16 cellular contexts compared by ENCODE assay signal in the genomic region with DNA sequence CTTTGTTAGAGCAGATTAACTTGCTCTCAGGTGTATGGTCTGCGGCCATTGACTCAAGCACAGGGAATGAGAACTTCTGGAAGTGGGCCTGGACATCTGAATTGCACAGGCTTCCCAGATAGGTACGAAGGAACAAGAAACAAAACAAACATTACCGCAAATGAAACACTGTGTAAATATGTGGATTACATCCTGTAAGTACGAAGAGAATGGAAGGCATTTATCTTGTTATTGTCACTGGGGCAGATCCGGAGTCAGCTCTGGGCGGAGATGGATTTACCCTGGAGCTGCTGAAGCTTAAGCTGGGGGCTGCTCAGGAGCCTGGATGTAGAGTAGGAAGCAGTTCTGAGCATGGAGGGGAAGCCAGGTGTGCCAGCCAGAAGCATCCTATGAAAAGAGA. TPM values are rescaled to one million over a fixed set of nuclear protein-coding genes. Genes with fewer than 3 reads are reported as not detected.
DNase-seq lines count a peak whose midpoint lies in the region; ATAC-seq and TF ChIP-seq lines count a peak whose summit lies in the region.
"Had no signal": no experiment of that assay in that cellular context is flagged by ENCODE, and none has a peak within 500 bp of the region (broad histone marks: within the 10 kb centered on the region; RNA-seq: fewer than 3 reads in every experiment).

No MANE protein-coding gene starts in this region.

- intact Hi-C loops in left colon (cut with DNase I, micrococcal nuclease) (no loop called here), natural killer cell (cut with micrococcal nuclease) (no loop called here), adrenal gland (cut with DNase I) (loop anchor here in 1 of 2 donors (5.0 kb wide), 1 partner anchor 166 kb away; no protein-coding TSS in a partner anchor)

- ATAC-seq in left colon (peak; percentile 55), natural killer cell (no peak)
- ATAC-seq: activated CD4-positive, alpha-beta T cell treated with anti-CD3 and anti-CD28 coated beads for 36 hours; left ventricle myocardium superior had no signal

- H3K36me3 Mint-ChIP-seq in natural killer cell = no peaks in the 10 kb centered on the region
- H3K36me3 Mint-ChIP-seq: IgD-negative memory B cell had no signal

- no peak overlapping the region for H3K4me3 Mint-ChIP-seq in natural killer cell
- H3K4me3 Mint-ChIP-seq: activated CD4-positive, alpha-beta T cell treated with anti-CD3 and anti-CD28 coated beads for 36 hours; IgD-negative memory B cell had no signal

- CTCF ChIA-PET in RWPE1 (lab: Yijun Ruan, JAX) = interaction anchor here (0.6 kb wide), 1 partner anchor 397 kb away, joined by 4 read pairs; no protein-coding TSS in a partner anchor

- peak overlapping the region; percentile 97 for H3K27ac ChIP-seq in RWPE1
- H3K27ac ChIP-seq in adrenal gland = no peak overlapping the region
- H3K27ac ChIP-seq: parathyroid adenoma had no signal

- TF ChIP-seq CTCF in RWPE1 (conservative IDR thresholded peaks at IDR 0.05; ENCODE audit: low read depth) = no peak
- no peak for TF ChIP-seq CTCF in natural killer cell (IDR thresholded peaks at IDR 0.05)
- TF ChIP-seq CTCF in adrenal gland (IDR thresholded peaks at IDR 0.05) = no peak

- no peaks in the 10 kb centered on the region for H3K9me3 Mint-ChIP-seq in natural killer cell
- H3K9me3 Mint-ChIP-seq: IgD-negative memory B cell had no signal

- peaks cover 0 to 5% of the 10 kb centered on the region in 2 donors for H3K4me1 Mint-ChIP-seq in natural killer cell

- no peak for TF ChIP-seq POLR2A in adrenal gland (IDR thresholded peaks at IDR 0.05)

- H3K4me1 ChIP-seq in adrenal gland (replicated peaks in 1 of 2) = no peaks in the 10 kb centered on the region
- H3K4me1 ChIP-seq: parathyroid adenoma had no signal

- no peak overlapping the region for H3K4me3 ChIP-seq in adrenal gland

- POLR2A ChIA-PET in RWPE1 (lab: Yijun Ruan, JAX; ENCODE audit: low non-redundant PET) = no interaction called here

- peak; percentile 39 for DNase-seq in COR-L47 (lab: John Stamatoyannopoulos, UW)
- peak; percentile 16 for DNase-seq in NCI-H1417 treated with DMSO at 0.1 percent for 48 hours (lab: John Stamatoyannopoulos, UW)
- DNase-seq in RWPE1 (ENCODE audit: low spot score) = no peak
- no peak for DNase-seq in left colon
- DNase-seq in natural killer cell = no peak
- DNase-seq in OCI-M2 (lab: John Stamatoyannopoulos, UW; ENCODE audit: unreplicated experiment) = no peak
- DNase-seq in kidney glomerular epithelial cell (lab: John Stamatoyannopoulos, UW) = no peak
- DNase-seq in adrenal gland = no peak
- DNase-seq: activated CD4-positive, alpha-beta T cell treated with anti-CD3 and anti-CD28 coated beads for 36 hours; activated CD8-positive, alpha-beta memory T cell treated with anti-CD3 and anti-CD28 coated beads, Interleukin-2, amount 50 U/mL, for 48 hours; activated naive CD4-positive, alpha-beta T cell; left ventricle myocardium superior; NCI-H1105; stimulated activated naive CD4-positive, alpha-beta T cell treated with Interleukin-2 at 50 U/mL for 16 hours had no signal

- H3K27me3 Mint-ChIP-seq in natural killer cell (ENCODE audit: low read depth in 2 of 2) = peaks cover 28 to 35% of the 10 kb centered on the region in 2 donors

- 62 to 69% (median 65%) methylated on average over 6 of the region's 6 CpGs for WGBS in adrenal gland, 4 donors

- H3K9me3 ChIP-seq in adrenal gland (replicated peaks in 1 of 3) = no peaks in the 10 kb centered on the region

- no peak overlapping the region for H3K27ac Mint-ChIP-seq in natural killer cell
- H3K27ac Mint-ChIP-seq: activated CD4-positive, alpha-beta T cell treated with anti-CD3 and anti-CD28 coated beads for 36 hours; IgD-negative memory B cell had no signal

- peaks cover 40% of the 10 kb centered on the region for H3K27me3 ChIP-seq in adrenal gland

- no peaks in the 10 kb centered on the region for H3K36me3 ChIP-seq in adrenal gland (replicated peaks in 1 of 2)

RNA-seq across cellular contexts. Expression of gene HES2, which starts 6.8 kb away (rescaled TPM):
- 10 to 100 TPM; 29.4 to 34.0 TPM for total RNA-seq in left colon
- total RNA-seq in natural killer cell = not detected
- total RNA-seq in adrenal gland = under 1 TPM in 3 of 8 donors, not detected in 5; 0.07 to 0.18 (median 0.14) TPM
- under 1 TPM in 2 of 3 donors, not detected in 1; 0.04 to 0.10 TPM for polyA plus RNA-seq in adrenal gland
- total RNA-seq: left ventricle myocardium superior had no signal
- polyA plus RNA-seq: IgD-negative memory B cell had no signal

RNA-seq across cellular contexts. Expression of gene ESPN, which starts 11.7 kb away (rescaled TPM):
- total RNA-seq in left colon (100 to 1,000 TPM; 100 to 152 TPM), natural killer cell (1 to 10 TPM; 1.1 to 2.0 (median 1.7) TPM), adrenal gland (10 to 100 TPM in 1 of 8 donors, 1 to 10 TPM in 7; 2.3 to 10.8 (median 6.1) TPM)
- polyA plus RNA-seq in adrenal gland = 1 to 10 TPM in 2 of 3 donors, under 1 TPM in 1; 0.16 to 9.8 (median 6.8) TPM
- polyA plus RNA-seq: IgD-negative memory B cell had no signal

RNA-seq across cellular contexts. Expression of gene ACOT7, which starts 19.3 kb away (rescaled TPM):
- total RNA-seq in left colon (10 to 100 TPM; 50.4 to 58.0 TPM), natural killer cell (10 to 100 TPM; 11.5 to 16.9 (median 15.4) TPM), adrenal gland (10 to 100 TPM in 7 of 8 donors, 1 to 10 TPM in 1; 8.4 to 29.4 (median 15.0) TPM)
- polyA plus RNA-seq in adrenal gland = 10 to 100 TPM; 11.3 to 26.6 (median 13.0) TPM

RNA-seq across cellular contexts. Expression of gene TNFRSF25, which starts 53.1 kb away (rescaled TPM):
- total RNA-seq in left colon (10 to 100 TPM; 21.7 to 71.9 TPM), natural killer cell (10 to 100 TPM; 14.5 to 41.5 (median 19.9) TPM), adrenal gland (10 to 100 TPM in 4 of 8 donors, 1 to 10 TPM in 4; 2.7 to 36.4 (median 9.7) TPM)
- 100 to 1,000 TPM in 1 of 3 donors, 10 to 100 TPM in 1, 1 to 10 TPM in 1; 1.2 to 169 (median 63.8) TPM for polyA plus RNA-seq in adrenal gland

Comparison
In these comparisons a context has a peak if more than half of its experiments do, and no peak if none do; other contexts are left out.
1. DNase-seq: peak in COR-L47 (single experiment) and NCI-H1417 treated with DMSO at 0.1 percent for 48 hours (single experiment); none in RWPE1 (single experiment), left colon (0 of 2), natural killer cell (single experiment), OCI-M2 (single experiment), kidney glomerular epithelial cell (single experiment) and adrenal gland (0 of 7).
2. RNA of gene HES2, which starts 6.8 kb away (total RNA-seq): 29.4 to 34.0 TPM in left colon; 0.07 to 0.18 TPM in adrenal gland and not detected in natural killer cell; every median in the first group is over 10 times any median in the second.
3. RNA of gene ESPN, which starts 11.7 kb away (total RNA-seq): 100 to 152 TPM in left colon; 2.3 to 10.8 TPM in adrenal gland and 1.1 to 2.0 TPM in natural killer cell; every median in the first group is over 4 times any median in the second.